In genomic region chr20:53578492-53579222, GRCh38 we compare ENCODE assay signal across 8 cellular contexts. TPM values are rescaled to one million over a fixed set of nuclear protein-coding genes. Genes with fewer than 3 reads are reported as not detected.
DNase-seq lines count a peak whose midpoint lies in the region; ATAC-seq and TF ChIP-seq lines count a peak whose summit lies in the region.

No MANE protein-coding gene starts in this region.

- 1 to 14% methylated on average over 6 to 10 of the region's 10 CpGs for WGBS in gastroesophageal sphincter (ENCODE audit: low coverage in 1 of 2), 2 donors

- no peak for TF ChIP-seq EP300 in gastroesophageal sphincter (IDR thresholded peaks at IDR 0.05)

- DNase-seq in LoVo (ENCODE audit: low spot score) (peak; percentile 88), omental fat pad (ENCODE audit: low spot score) (no peak)
- peak; percentile 42 for DNase-seq in activated naive CD4-positive, alpha-beta T cell treated with anti-CD3 and anti-CD28 coated beads, Interleukin-2, amount 50 U/mL, for 16 hours

- peak; percentile 40 for ATAC-seq in GM19328 (IDR thresholded peaks at IDR 0.05; ENCODE audit: unreplicated experiment)
- peak; percentile 55 for ATAC-seq in gastroesophageal sphincter
- ATAC-seq in omental fat pad (ENCODE audit: low FRiP score) = peak; percentile 22
- ATAC-seq in HG03095 (IDR thresholded peaks at IDR 0.05; ENCODE audit: unreplicated experiment) = no peak

- TF ChIP-seq CTCF in C4-2B (conservative IDR thresholded peaks at IDR 0.05) = peak; percentile 87
- peak; percentile 83 to 100 (median 97) for TF ChIP-seq CTCF in gastroesophageal sphincter (IDR thresholded peaks at IDR 0.05)
- TF ChIP-seq CTCF in omental fat pad (IDR thresholded peaks at IDR 0.05) = peak in 2 of 3 donors; percentile 88 to 99

- H3K36me3 ChIP-seq in gastroesophageal sphincter = peaks cover 0 to 60% of the 10 kb centered on the region in 2 donors

- no peaks in the 10 kb centered on the region for H3K9me3 ChIP-seq in gastroesophageal sphincter

- TF ChIP-seq POLR2A in gastroesophageal sphincter (IDR thresholded peaks at IDR 0.05) = no peak

- peaks cover 13 to 57% (median 23%) of the 10 kb centered on the region in 3 donors for H3K4me1 ChIP-seq in gastroesophageal sphincter

- H3K27ac ChIP-seq in C4-2B (peak overlapping the region; percentile 35; the same call in 1 of the 2 replicates), gastroesophageal sphincter (peak overlapping the region; percentile 54 to 76 (median 72))

- H3K4me3 ChIP-seq in gastroesophageal sphincter = peak overlapping the region in 1 of 2 donors; percentile 3

- no peaks in the 10 kb centered on the region for H3K27me3 ChIP-seq in gastroesophageal sphincter

TF ChIP-seq in PFSK-1, 5 proteins besides CTCF, POLR2A, EP300 and RAD21:
- TF ChIP-seq POLR2AphosphoS5 (IDR thresholded peaks at IDR 0.05; ENCODE audit: low read depth, low read length) = no peak
- TF ChIP-seq TAF1 (IDR thresholded peaks at IDR 0.05; ENCODE audit: borderline replicate concordance, insufficient read depth, low read length) = no peak
- TF ChIP-seq REST (IDR thresholded peaks at IDR 0.05; ENCODE audit: insufficient read depth in 1 of 2, low read depth in 2 of 2, low read length in 2 of 2) = no peak
- TF ChIP-seq FOXP2 (optimal IDR thresholded peaks at IDR 0.05; ENCODE audit: borderline replicate concordance, extremely low read depth, extremely low read length, insufficient read depth) = no peak
- 0 out of 2 replicates have a peak, but pooled peaks have one; percentile 38 for TF ChIP-seq SIN3A (IDR thresholded peaks at IDR 0.05; ENCODE audit: borderline replicate concordance, insufficient read depth, low read length)

RNA-seq across cellular contexts. Expression of gene ZNF217, which starts 15.0 kb away (rescaled TPM):
- polyA plus RNA-seq in PFSK-1 (2012; ENCODE audit: insufficient read length, low read depth) = 29.2 TPM
- total RNA-seq in gastroesophageal sphincter = 10 to 100 TPM; 11.8 to 18.7 (median 15.1) TPM
- total RNA-seq in omental fat pad = 10 to 100 TPM; 24.9 to 48.8 (median 36.8) TPM
